Comparison of ENCODE assay signal across 29 cellular contexts in the genomic region with DNA sequence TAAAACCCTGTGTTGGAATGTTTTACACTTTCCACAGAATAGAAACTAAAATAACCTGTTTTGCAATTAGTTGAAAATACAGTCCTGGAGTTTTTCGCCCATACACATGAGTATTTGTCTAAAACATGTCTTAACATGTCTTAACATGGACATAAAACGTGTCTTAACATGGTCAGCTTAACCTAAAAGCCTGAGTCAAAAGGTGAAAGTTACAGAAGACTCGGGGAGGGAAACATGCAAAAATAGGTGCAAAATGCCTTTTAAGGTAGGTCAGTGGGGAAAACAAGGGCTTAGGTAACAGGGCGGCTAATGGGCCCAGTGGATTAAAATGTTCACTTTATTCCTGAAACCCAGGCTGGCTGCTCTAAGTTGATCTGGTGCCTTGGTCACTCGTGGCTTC. TPM values are rescaled to one million over a fixed set of nuclear protein-coding genes. Genes with fewer than 3 reads are reported as not detected.
DNase-seq lines count a peak whose midpoint lies in the region; ATAC-seq and TF ChIP-seq lines count a peak whose summit lies in the region.
"Had no signal": no experiment of that assay in that cellular context is flagged by ENCODE, and none has a peak within 500 bp of the region (broad histone marks: within the 10 kb centered on the region; RNA-seq: fewer than 3 reads in every experiment).

No MANE protein-coding gene starts in this region.

- H3K4me2 ChIP-seq in trophoblast cell (ENCODE audit: low read length), result no peak overlapping the region
- H3K4me2 ChIP-seq: A549 had no signal

- peak overlapping the region; percentile 30 for H3K4me3 Mint-ChIP-seq in activated naive CD4-positive, alpha-beta T cell treated with anti-CD3 and anti-CD28 coated beads for 36 hours
- no peak overlapping the region for H3K4me3 Mint-ChIP-seq in activated naive CD4-positive, alpha-beta T cell treated with anti-CD3 and anti-CD28 coated beads, Interleukin-2, amount 10 ng/mL, durations not matched to agents 7 days and 5 days
- H3K4me3 Mint-ChIP-seq in WTC11, result no peak overlapping the region
- H3K4me3 Mint-ChIP-seq: activated T-cell treated with anti-CD3 and anti-CD28 coated beads, Interleukin-2, amount 50 U/mL, for 24 hours; CD8-positive, alpha-beta memory T cell; memory B cell had no signal

- H3K36me3 ChIP-seq in trophoblast cell (ENCODE audit: control insufficient read depth in 1 of 2, insufficient read depth in 2 of 2, low read length in 2 of 2) (no peaks in the 10 kb centered on the region), transverse colon (no peaks in the 10 kb centered on the region)
- H3K36me3 ChIP-seq: gastroesophageal sphincter had no signal

- no peak overlapping the region for H2AFZ ChIP-seq in trophoblast cell (ENCODE audit: insufficient read depth, low read length, poor library complexity)

- H3K23ac ChIP-seq in trophoblast cell (ENCODE audit: low read length), result no peak overlapping the region

- H3K27ac ChIP-seq in epithelial cell of prostate (no peak overlapping the region), trophoblast cell (ENCODE audit: low read depth, low read length) (no peak overlapping the region), transverse colon (no peak overlapping the region)
- H3K27ac ChIP-seq: A549, coronary artery, gastroesophageal sphincter, testis had no signal

- intact Hi-C loops in activated naive CD4-positive, alpha-beta T cell treated with anti-CD3 and anti-CD28 coated beads for 36 hours (cut with micrococcal nuclease), result loop anchor here (10.0 kb wide), 1 partner anchor 327 kb away; the partner anchor contains the start of genes FTO and RPGRIP1L
- intact Hi-C loops in transverse colon (cut with DNase I; ENCODE audit: low total_unique reads), result no loop called here

- no peak for TF ChIP-seq POLR2A in transverse colon (IDR thresholded peaks at IDR 0.05)

- H3K27me3 Mint-ChIP-seq in activated naive CD4-positive, alpha-beta T cell treated with anti-CD3 and anti-CD28 coated beads for 36 hours (ENCODE audit: low read depth), result no peaks in the 10 kb centered on the region
- peaks cover 6% of the 10 kb centered on the region for H3K27me3 Mint-ChIP-seq in activated naive CD4-positive, alpha-beta T cell treated with anti-CD3 and anti-CD28 coated beads, Interleukin-2, amount 10 ng/mL, durations not matched to agents 7 days and 5 days
- H3K27me3 Mint-ChIP-seq in WTC11 (ENCODE audit: low read depth), result peaks cover 6% of the 10 kb centered on the region
- H3K27me3 Mint-ChIP-seq: activated T-cell treated with anti-CD3 and anti-CD28 coated beads, Interleukin-2, amount 50 U/mL, for 24 hours had no signal

- TF ChIP-seq CTCF in WTC11 (IDR thresholded peaks at IDR 0.05) (no peak), transverse colon (IDR thresholded peaks at IDR 0.05) (no peak)

- H3K4ac ChIP-seq in trophoblast cell (ENCODE audit: low read depth, low read length), result no peak overlapping the region

- no peak overlapping the region for H4K8ac ChIP-seq in trophoblast cell (ENCODE audit: low read depth, low read length)

- no peak overlapping the region for H3K18ac ChIP-seq in trophoblast cell (ENCODE audit: low read length)

- TF ChIP-seq EP300 in transverse colon (IDR thresholded peaks at IDR 0.05; ENCODE audit: low read depth), result no peak

- H2BK12ac ChIP-seq in trophoblast cell (ENCODE audit: low read length), result no peak overlapping the region

- H3K27ac Mint-ChIP-seq in activated naive CD4-positive, alpha-beta T cell treated with anti-CD3 and anti-CD28 coated beads for 36 hours, result peak overlapping the region; percentile 0
- no peak overlapping the region for H3K27ac Mint-ChIP-seq in activated naive CD4-positive, alpha-beta T cell treated with anti-CD3 and anti-CD28 coated beads, Interleukin-2, amount 10 ng/mL, durations not matched to agents 7 days and 5 days
- no peak overlapping the region for H3K27ac Mint-ChIP-seq in WTC11
- H3K27ac Mint-ChIP-seq: activated T-cell treated with anti-CD3 and anti-CD28 coated beads, Interleukin-2, amount 50 U/mL, for 24 hours; memory B cell had no signal

- no peak overlapping the region for H2AK5ac ChIP-seq in trophoblast cell (ENCODE audit: low read length)

- no peak for DNase-seq in activated naive CD4-positive, alpha-beta T cell treated with anti-CD3 and anti-CD28 coated beads for 36 hours
- no peak for DNase-seq in activated naive CD4-positive, alpha-beta T cell treated with anti-CD3 and anti-CD28 coated beads, Interleukin-2, amount 10 ng/mL, durations not matched to agents 7 days and 5 days
- DNase-seq in epithelial cell of prostate (ENCODE audit: low read depth, low spot score), result peak; percentile 16
- DNase-seq in trophoblast cell, result no peak
- no peak for DNase-seq in WTC11 (ENCODE audit: low spot score)
- DNase-seq in transverse colon, result no peak
- no peak for DNase-seq in glomerular visceral epithelial cell (ENCODE audit: extremely low spot score)
- DNase-seq: activated CD4-positive, CD25-positive, alpha-beta regulatory T cell treated with anti-CD3 and anti-CD28 coated beads, Interleukin-2, amount 50 U/mL, for 72 hours; activated CD8-positive, alpha-beta memory T cell treated with anti-CD3 and anti-CD28 coated beads for 24 hours; activated naive CD4-positive, alpha-beta T cell treated with anti-CD3 and anti-CD28 coated beads, Interleukin-2, amount 50 U/mL, for 16 hours; activated T-cell treated with anti-CD3 and anti-CD28 coated beads, Interleukin-2, amount 50 U/mL, for 24 hours; aorta; CD8-positive, alpha-beta memory T cell; DMS153; effector memory CD4-positive, alpha-beta T cell; hippocampal formation; left colon; NCI-H1436; NCI-H446 treated with DMSO at 0.1 percent for 48 hours; RPMI8226; stimulated activated naive CD8-positive, alpha-beta T cell treated with anti-CD3 and anti-CD28 coated beads, Interleukin-15, Interleukin-2, amounts not matched to agents 100 U/mL and 50 U/mL, for 24 hours; T-helper 1 cell; testis had no signal

- H3K79me1 ChIP-seq in trophoblast cell (ENCODE audit: low read length), result no peaks in the 10 kb centered on the region

- H3K36me3 Mint-ChIP-seq in activated naive CD4-positive, alpha-beta T cell treated with anti-CD3 and anti-CD28 coated beads for 36 hours (ENCODE audit: low read depth), result peaks cover 8% of the 10 kb centered on the region
- no peaks in the 10 kb centered on the region for H3K36me3 Mint-ChIP-seq in activated naive CD4-positive, alpha-beta T cell treated with anti-CD3 and anti-CD28 coated beads, Interleukin-2, amount 10 ng/mL, durations not matched to agents 7 days and 5 days
- H3K36me3 Mint-ChIP-seq in WTC11, result peaks cover 17% of the 10 kb centered on the region

- CTCF ChIA-PET in activated naive CD4-positive, alpha-beta T cell treated with anti-CD3 and anti-CD28 coated beads for 36 hours (lab: Charles Lee), result no interaction called here
- CTCF ChIA-PET in activated naive CD4-positive, alpha-beta T cell treated with anti-CD3 and anti-CD28 coated beads, Interleukin-2, amount 10 ng/mL, durations not matched to agents 7 days and 5 days (lab: Charles Lee), result no interaction called here
- CTCF ChIA-PET in WTC11 (lab: Charles Lee), result no interaction called here

- H3K4me3 ChIP-seq in trophoblast cell (ENCODE audit: low read depth, low read length), result no peak overlapping the region
- H3K4me3 ChIP-seq in transverse colon, result no peak overlapping the region
- H3K4me3 ChIP-seq: A549, coronary artery, gastroesophageal sphincter, testis had no signal

- no peak overlapping the region for H3K9ac ChIP-seq in trophoblast cell (ENCODE audit: low read length)

- ATAC-seq in HG03442 (IDR thresholded peaks at IDR 0.05; ENCODE audit: unreplicated experiment), result peak; percentile 38
- ATAC-seq in WTC11, result no peak
- ATAC-seq: A549; gastroesophageal sphincter; HCT116; left colon; stimulated activated naive CD8-positive, alpha-beta T cell treated with anti-CD3 and anti-CD28 coated beads, Interleukin-15, Interleukin-2, amounts not matched to agents 100 U/mL and 50 U/mL, for 24 hours had no signal

- in situ Hi-C loops in transverse colon (cut with MboI; ENCODE audit: low pct_ligation_motif_present in 1 of 4, low pct_unique_long_range_greater_than_20kb in 1 of 4, low sequenced_read_pairs in 3 of 4), result no loop called here

- no peak overlapping the region for H4K12ac ChIP-seq in trophoblast cell (ENCODE audit: low read depth, low read length)

- H3K79me2 ChIP-seq in trophoblast cell (ENCODE audit: control insufficient read depth, insufficient read depth, low read length, poor library complexity), result no peaks in the 10 kb centered on the region

- POLR2A ChIA-PET in WTC11 (lab: Charles Lee), result no interaction called here

- no peaks in the 10 kb centered on the region for H3K27me3 ChIP-seq in trophoblast cell (ENCODE audit: insufficient read depth, low read length)
- H3K27me3 ChIP-seq in transverse colon, result peaks cover 22% of the 10 kb centered on the region
- H3K27me3 ChIP-seq: testis had no signal

- no peak overlapping the region for H3K14ac ChIP-seq in trophoblast cell (ENCODE audit: low read length)

- H3K9me3 ChIP-seq in trophoblast cell (ENCODE audit: insufficient read depth, low read depth, low read length) (no peaks in the 10 kb centered on the region), transverse colon (no peaks in the 10 kb centered on the region)
- H3K9me3 ChIP-seq: A549, gastroesophageal sphincter, testis had no signal

- no CpG with 5 or more reads among the region's 5 CpGs for WGBS in trophoblast cell (ENCODE audit: extremely low coverage, insufficient coverage, insufficient read length)
- WGBS in transverse colon (ENCODE audit: low coverage in 1 of 2), 2 donors, result 42 to 47% methylated on average over 4 to 5 of the region's 5 CpGs

- no peaks in the 10 kb centered on the region for H3K9me3 Mint-ChIP-seq in activated naive CD4-positive, alpha-beta T cell treated with anti-CD3 and anti-CD28 coated beads for 36 hours
- no peaks in the 10 kb centered on the region for H3K9me3 Mint-ChIP-seq in activated naive CD4-positive, alpha-beta T cell treated with anti-CD3 and anti-CD28 coated beads, Interleukin-2, amount 10 ng/mL, durations not matched to agents 7 days and 5 days
- peaks cover 40% of the 10 kb centered on the region for H3K9me3 Mint-ChIP-seq in WTC11
- H3K9me3 Mint-ChIP-seq: activated T-cell treated with anti-CD3 and anti-CD28 coated beads, Interleukin-2, amount 50 U/mL, for 24 hours; memory B cell had no signal

- H3K4me1 Mint-ChIP-seq in activated naive CD4-positive, alpha-beta T cell treated with anti-CD3 and anti-CD28 coated beads for 36 hours (ENCODE audit: low read depth), result peaks cover 42% of the 10 kb centered on the region
- peaks cover 25% of the 10 kb centered on the region for H3K4me1 Mint-ChIP-seq in activated naive CD4-positive, alpha-beta T cell treated with anti-CD3 and anti-CD28 coated beads, Interleukin-2, amount 10 ng/mL, durations not matched to agents 7 days and 5 days
- peaks cover 6% of the 10 kb centered on the region for H3K4me1 Mint-ChIP-seq in WTC11

- peak overlapping the region; percentile 24 for H2BK120ac ChIP-seq in trophoblast cell (ENCODE audit: insufficient read depth, low read length, poor library complexity)

- peaks cover 0 to 2% of the 10 kb centered on the region in 2 experiments for H3K4me1 ChIP-seq in trophoblast cell (ENCODE audit: control insufficient read depth in 1 of 2, insufficient read depth in 2 of 2, low read length in 2 of 2)
- H3K4me1 ChIP-seq in transverse colon, result peaks cover 0 to 3% (median 0%) of the 10 kb centered on the region in 4 donors
- H3K4me1 ChIP-seq: A549, testis had no signal

- no peak overlapping the region for H2BK5ac ChIP-seq in trophoblast cell (ENCODE audit: low read depth, low read length, poor library complexity)

- H4K91ac ChIP-seq in trophoblast cell (ENCODE audit: low read depth, low read length), result no peak overlapping the region

RNA-seq across cellular contexts. Expression of gene RBL2, which starts 56.1 kb away (rescaled TPM):
- total RNA-seq in activated naive CD4-positive, alpha-beta T cell treated with anti-CD3 and anti-CD28 coated beads for 36 hours, result 100 to 1,000 TPM in 1 of 2 experiments, 10 to 100 TPM in 1; 99.2 to 100 TPM
- polyA plus RNA-seq in trophoblast cell (2013), result 18.2 and 18.5 TPM in 2 replicates
- total RNA-seq in WTC11 (2021) (33.9 to 38.4 TPM (median 34.1 TPM) in 3 replicates), transverse colon (100 to 1,000 TPM in 1 of 4 donors, 10 to 100 TPM in 3; 27.7 to 115 (median 64.0) TPM)
